In the genomic region with DNA sequence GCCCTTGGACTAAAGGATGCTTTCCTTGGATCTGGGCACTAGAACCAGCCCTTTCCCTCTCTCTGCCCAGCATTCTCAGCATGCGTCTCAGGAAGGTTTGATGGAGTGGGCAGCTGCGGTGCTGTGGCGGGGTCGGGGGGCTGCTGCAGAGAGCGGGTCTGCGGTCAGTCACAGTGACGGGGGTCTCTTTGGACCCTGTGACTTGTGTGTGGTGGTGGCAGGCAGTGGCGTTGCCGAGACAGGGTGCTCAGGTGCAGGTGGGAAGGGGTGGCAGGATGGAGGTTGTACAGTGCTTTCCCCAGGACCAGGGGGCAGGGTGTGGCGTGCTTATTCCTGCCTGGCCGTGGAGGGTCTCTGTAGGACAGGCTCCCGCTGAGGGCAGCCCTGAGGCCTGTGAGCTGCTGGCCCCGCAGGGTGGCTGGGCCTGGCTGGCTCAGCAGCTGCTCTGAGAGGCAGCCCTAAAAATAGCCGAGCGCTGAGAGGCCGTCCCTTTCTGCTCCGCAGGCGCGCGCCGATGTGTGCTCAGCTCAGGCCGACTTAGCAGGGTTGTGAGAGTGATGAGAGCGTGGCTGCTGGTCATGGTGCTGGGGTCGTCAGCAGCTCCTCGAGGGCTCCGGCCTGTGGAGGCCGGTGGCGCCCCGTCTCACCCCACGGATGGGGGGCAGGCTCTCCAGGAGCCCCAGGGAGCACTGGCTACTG, we compare ENCODE assay signal across 18 cellular contexts. TPM values are rescaled to one million over a fixed set of nuclear protein-coding genes. Genes with fewer than 3 reads are reported as not detected.
DNase-seq lines count a peak whose midpoint lies in the region; ATAC-seq and TF ChIP-seq lines count a peak whose summit lies in the region.
"Had no signal": no experiment of that assay in that cellular context is flagged by ENCODE, and none has a peak within 500 bp of the region (broad histone marks: within the 10 kb centered on the region; RNA-seq: fewer than 3 reads in every experiment).

No MANE protein-coding gene starts in this region.

- H3K36me3 ChIP-seq in RWPE2 (ENCODE audit: low read depth), result 0 out of 2 replicates have a peak, but pooled peaks cover 4% of the 10 kb centered on the region
- H3K36me3 ChIP-seq in osteoblast (ENCODE audit: insufficient read depth, low read length), result no peaks in the 10 kb centered on the region
- no peaks in the 10 kb centered on the region for H3K36me3 ChIP-seq in upper lobe of right lung

- POLR2A ChIA-PET in activated CD8-positive, alpha-beta T cell treated with anti-CD3 and anti-CD28 coated beads for 36 hours (lab: Charles Lee), result no interaction called here

- H3K9me3 ChIP-seq in RWPE2 (ENCODE audit: severe bottlenecking) (no peaks in the 10 kb centered on the region), osteoblast (ENCODE audit: low read depth, low read length) (no peaks in the 10 kb centered on the region), upper lobe of right lung (no peaks in the 10 kb centered on the region)

- H3K36me3 Mint-ChIP-seq in glutamatergic neuron (ENCODE audit: unreplicated experiment), result no peaks in the 10 kb centered on the region
- H3K36me3 Mint-ChIP-seq in activated CD8-positive, alpha-beta T cell treated with anti-CD3 and anti-CD28 coated beads for 36 hours (ENCODE audit: low read depth), result no peaks in the 10 kb centered on the region

- peaks cover 30% of the 10 kb centered on the region for H4K20me1 ChIP-seq in osteoblast (ENCODE audit: insufficient read depth, low read length)

- no peak overlapping the region for H3K4me2 ChIP-seq in osteoblast (ENCODE audit: insufficient read depth, low read length)

- peak overlapping the region; percentile 97 for H3K27ac Mint-ChIP-seq in glutamatergic neuron (ENCODE audit: unreplicated experiment)
- H3K27ac Mint-ChIP-seq in activated CD8-positive, alpha-beta T cell treated with anti-CD3 and anti-CD28 coated beads for 36 hours, result no peak overlapping the region
- H3K27ac Mint-ChIP-seq: activated naive CD4-positive, alpha-beta T cell treated with anti-CD3 and anti-CD28 coated beads, Interleukin-2, amount 50 U/mL, for 24 hours; B cell had no signal

- no peak overlapping the region for H3K27ac ChIP-seq in RWPE2 (ENCODE audit: poor library complexity, severe bottlenecking)
- no peak overlapping the region for H3K27ac ChIP-seq in osteoblast (ENCODE audit: low read depth, low read length)
- H3K27ac ChIP-seq in upper lobe of right lung, result no peak overlapping the region
- H3K27ac ChIP-seq: VCaP had no signal

- peaks cover 46% of the 10 kb centered on the region for H3K4me1 Mint-ChIP-seq in glutamatergic neuron (ENCODE audit: low read depth, unreplicated experiment)
- H3K4me1 Mint-ChIP-seq in activated CD8-positive, alpha-beta T cell treated with anti-CD3 and anti-CD28 coated beads for 36 hours (ENCODE audit: low read depth), result peaks cover 8% of the 10 kb centered on the region

- H3K9me3 Mint-ChIP-seq in glutamatergic neuron (ENCODE audit: unreplicated experiment), result peaks cover 18% of the 10 kb centered on the region
- no peaks in the 10 kb centered on the region for H3K9me3 Mint-ChIP-seq in activated CD8-positive, alpha-beta T cell treated with anti-CD3 and anti-CD28 coated beads for 36 hours
- H3K9me3 Mint-ChIP-seq: activated naive CD4-positive, alpha-beta T cell treated with anti-CD3 and anti-CD28 coated beads, Interleukin-2, amount 50 U/mL, for 24 hours had no signal

- in situ Hi-C loops in G401 (cut with HindIII; ENCODE audit: low sequenced_read_pairs), result no loop called here

- H3K27me3 Mint-ChIP-seq in glutamatergic neuron (ENCODE audit: unreplicated experiment), result peaks cover 18% of the 10 kb centered on the region
- H3K27me3 Mint-ChIP-seq in activated CD8-positive, alpha-beta T cell treated with anti-CD3 and anti-CD28 coated beads for 36 hours, result no peaks in the 10 kb centered on the region
- H3K27me3 Mint-ChIP-seq: activated naive CD4-positive, alpha-beta T cell treated with anti-CD3 and anti-CD28 coated beads, Interleukin-2, amount 50 U/mL, for 24 hours; B cell had no signal

- no peak for ATAC-seq in RWPE2 (ENCODE audit: low read depth)
- no peak for ATAC-seq in activated CD8-positive, alpha-beta T cell treated with anti-CD3 and anti-CD28 coated beads for 36 hours
- ATAC-seq in upper lobe of right lung, result no peak
- no peak for ATAC-seq in HG02973 (IDR thresholded peaks at IDR 0.05; ENCODE audit: unreplicated experiment)
- ATAC-seq: GM12878, K562 had no signal

- CTCF ChIA-PET in activated CD8-positive, alpha-beta T cell treated with anti-CD3 and anti-CD28 coated beads for 36 hours (lab: Charles Lee), result no interaction called here

- peak overlapping the region; percentile 69 for H3K4me3 Mint-ChIP-seq in glutamatergic neuron (ENCODE audit: unreplicated experiment)
- H3K4me3 Mint-ChIP-seq in activated CD8-positive, alpha-beta T cell treated with anti-CD3 and anti-CD28 coated beads for 36 hours, result no peak overlapping the region
- H3K4me3 Mint-ChIP-seq: activated naive CD4-positive, alpha-beta T cell treated with anti-CD3 and anti-CD28 coated beads, Interleukin-2, amount 50 U/mL, for 24 hours; B cell had no signal

- H3K4me3 ChIP-seq in RWPE2 (ENCODE audit: severe bottlenecking) (no peak overlapping the region), osteoblast (ENCODE audit: insufficient read depth, low read length) (no peak overlapping the region), upper lobe of right lung (no peak overlapping the region)
- H3K4me3 ChIP-seq: GM12878, K562 had no signal

- peak; percentile 87 for DNase-seq in G401 (ENCODE audit: low spot score)
- DNase-seq in RWPE2 (ENCODE audit: low spot score), result peak; percentile 72
- peak; percentile 66 for DNase-seq in glutamatergic neuron
- peak; percentile 66 for DNase-seq in osteoblast (ENCODE audit: insufficient read length, low spot score, missing footprints)
- DNase-seq in activated CD8-positive, alpha-beta T cell treated with anti-CD3 and anti-CD28 coated beads for 36 hours, result no peak
- no peak for DNase-seq in upper lobe of right lung
- no peak for DNase-seq in NCI-H2107 (lab: John Stamatoyannopoulos, UW)
- DNase-seq: activated CD8-positive, alpha-beta memory T cell treated with anti-CD3 and anti-CD28 coated beads, Interleukin-2, amount 50 U/mL, for 48 hours; mesendoderm; NCI-H1930; NK-92 treated with Interleukin-12 subunit alpha and Interleukin-12 subunit beta, amount 100 ng/mL, for 24 hours; stimulated activated CD4-positive, alpha-beta T cell treated with anti-CD3 and anti-CD28 coated beads, Interleukin-2, amount 100 ng/mL, for 24 hours had no signal

- H2AFZ ChIP-seq in osteoblast (ENCODE audit: low read length), result no peak overlapping the region

- H3K27me3 ChIP-seq in RWPE2 (ENCODE audit: insufficient read depth, poor library complexity, severe bottlenecking) (no peaks in the 10 kb centered on the region), osteoblast (ENCODE audit: insufficient read depth, low read length) (no peaks in the 10 kb centered on the region), upper lobe of right lung (no peaks in the 10 kb centered on the region)

- intact Hi-C loops in activated CD8-positive, alpha-beta T cell treated with anti-CD3 and anti-CD28 coated beads for 36 hours (cut with micrococcal nuclease), result no loop called here
- intact Hi-C loops in upper lobe of right lung (cut with DNase I), result no loop called here

- TF ChIP-seq CTCF in RWPE2 (IDR thresholded peaks at IDR 0.05; ENCODE audit: poor library complexity, severe bottlenecking), result no peak
- no peak for TF ChIP-seq CTCF in glutamatergic neuron (IDR thresholded peaks at IDR 0.05; ENCODE audit: partially characterized antibody, unreplicated experiment)
- no peak for TF ChIP-seq CTCF in osteoblast (IDR thresholded peaks at IDR 0.05; ENCODE audit: extremely low read depth, low read depth, low read length)
- no peak for TF ChIP-seq CTCF in activated CD8-positive, alpha-beta T cell treated with anti-CD3 and anti-CD28 coated beads for 36 hours (IDR thresholded peaks at IDR 0.05)
- no peak for TF ChIP-seq CTCF in upper lobe of right lung (IDR thresholded peaks at IDR 0.05)

- H3K4me1 ChIP-seq in RWPE2 (ENCODE audit: insufficient read depth, poor library complexity, severe bottlenecking) (no peaks in the 10 kb centered on the region), osteoblast (ENCODE audit: insufficient read depth, low read length) (peaks cover 10% of the 10 kb centered on the region), upper lobe of right lung (peaks cover 21% of the 10 kb centered on the region)

- H3K79me2 ChIP-seq in osteoblast (ENCODE audit: insufficient read depth, low read length), result peaks cover 91% of the 10 kb centered on the region

RNA-seq across cellular contexts. Expression of a gene that starts 9.7 kb away (rescaled TPM):
- total RNA-seq in G401 (2014; rRNA removed; shearing (Covaris generic)), result 36.9 and 50.7 TPM in 2 replicates
- total RNA-seq in glutamatergic neuron (ENCODE audit: unreplicated experiment) (263 TPM), osteoblast (81.1 and 81.3 TPM in 2 replicates), upper lobe of right lung (86.6 TPM)
- 10 to 100 TPM; 26.7 to 30.4 TPM for total RNA-seq in activated CD8-positive, alpha-beta T cell treated with anti-CD3 and anti-CD28 coated beads for 36 hours

RNA-seq across cellular contexts. Expression of a gene that starts 23.4 kb away (rescaled TPM):
- total RNA-seq in G401 (2014; rRNA removed; shearing (Covaris generic)), result 30.3 and 46.8 TPM in 2 replicates
- total RNA-seq in glutamatergic neuron (ENCODE audit: unreplicated experiment) (54.6 TPM), osteoblast (33.6 and 34.4 TPM in 2 replicates), upper lobe of right lung (31.2 TPM)
- total RNA-seq in activated CD8-positive, alpha-beta T cell treated with anti-CD3 and anti-CD28 coated beads for 36 hours, result 10 to 100 TPM; 25.3 to 26.6 TPM

Comparison
In these comparisons a context has a peak if more than half of its experiments do, and no peak if none do; other contexts are left out.
1. DNase-seq: peak in G401 (single experiment), RWPE2 (single experiment), glutamatergic neuron (single experiment) and osteoblast (single experiment); none in activated CD8-positive, alpha-beta T cell treated with anti-CD3 and anti-CD28 coated beads for 36 hours (single experiment), upper lobe of right lung (single experiment) and NCI-H2107 (single experiment).